In genomic region chr17:28552201-28552999, GRCh38 we compare ENCODE assay signal across 7 cellular contexts. TPM values are rescaled to one million over a fixed set of nuclear protein-coding genes. Genes with fewer than 3 reads are reported as not detected.
DNase-seq lines count a peak whose midpoint lies in the region; ATAC-seq and TF ChIP-seq lines count a peak whose summit lies in the region.

UNC119 (minus strand) TSS chr17:28552624; CDS start chr17:28552557, 67 bp downstream.

- no peaks in the 10 kb centered on the region for H3K27me3 ChIP-seq in colonic mucosa

- intact Hi-C loops in colonic mucosa (cut with DNase I) = no loop called here

- H3K9ac ChIP-seq in colonic mucosa (ENCODE audit: low read depth in 2 of 2, low read length in 2 of 2) = peak within 1 kb of the TSS; percentile 46 to 62

- no peaks in the 10 kb centered on the region for H3K36me3 ChIP-seq in colonic mucosa

- H3K9me3 ChIP-seq in colonic mucosa = no peaks in the 10 kb centered on the region

- H3K4me3 ChIP-seq in colonic mucosa = peak within 1 kb of the TSS; percentile 96

- no peaks in the 10 kb centered on the region for H3K4me1 ChIP-seq in colonic mucosa

- peak within 1 kb of the TSS; percentile 67 for H3K27ac ChIP-seq in colonic mucosa

- ATAC-seq in HG02852 (IDR thresholded peaks at IDR 0.05; ENCODE audit: unreplicated experiment) = peak; percentile 66

- TF ChIP-seq CTCF in GM13976 (IDR thresholded peaks at IDR 0.05; ENCODE audit: borderline replicate concordance, control extremely low read depth, extremely low read depth, insufficient read depth, missing control alignments) (no peak), colonic mucosa (IDR thresholded peaks at IDR 0.05) (no peak)

- DNase-seq in GM13976 (ENCODE audit: low spot score) (peak; percentile 95), NCI-H2227 treated with DMSO at 0.1 percent for 48 hours (lab: John Stamatoyannopoulos, UW) (peak; percentile 41), colonic mucosa (peak; percentile 84), left kidney (ENCODE audit: low read depth, low spot score) (peak; percentile 94)
- peak; percentile 78 to 79 for DNase-seq in activated CD4-positive, alpha-beta T cell treated with anti-CD3 and anti-CD28 coated beads for 4 hours
- DNase-seq in stimulated activated CD4-positive, alpha-beta T cell treated with anti-CD3 and anti-CD28 coated beads, Interleukin-1b, Interleukin-23, amount 100 ng/mL, for 48 hours = peak; percentile 72

- in situ Hi-C loops in GM13976 (cut with MboI; ENCODE audit: low sequenced_read_pairs, unreplicated experiment) = no loop called here

RNA-seq across cellular contexts. Expression of gene UNC119, which starts in this region (rescaled TPM):
- total RNA-seq in colonic mucosa = 10 to 100 TPM; 31.4 to 39.8 TPM

Comparison
In these comparisons a context has a peak if more than half of its experiments do, and no peak if none do; other contexts are left out.
1. Peak in every context shown above with its lines: DNase-seq, ATAC-seq, H3K4me3 ChIP-seq and H3K27ac ChIP-seq.
2. DNase-seq: peak in every context shown above with its lines; median percentile 95 in GM13976; 94 in left kidney; 84 in colonic mucosa; 78 in activated CD4-positive, alpha-beta T cell treated with anti-CD3 and anti-CD28 coated beads for 4 hours; 72 in stimulated activated CD4-positive, alpha-beta T cell treated with anti-CD3 and anti-CD28 coated beads, Interleukin-1b, Interleukin-23, amount 100 ng/mL, for 48 hours; 41 in NCI-H2227 treated with DMSO at 0.1 percent for 48 hours.